Comparison of ENCODE assay signal across 7 cellular contexts in the genomic region with DNA sequence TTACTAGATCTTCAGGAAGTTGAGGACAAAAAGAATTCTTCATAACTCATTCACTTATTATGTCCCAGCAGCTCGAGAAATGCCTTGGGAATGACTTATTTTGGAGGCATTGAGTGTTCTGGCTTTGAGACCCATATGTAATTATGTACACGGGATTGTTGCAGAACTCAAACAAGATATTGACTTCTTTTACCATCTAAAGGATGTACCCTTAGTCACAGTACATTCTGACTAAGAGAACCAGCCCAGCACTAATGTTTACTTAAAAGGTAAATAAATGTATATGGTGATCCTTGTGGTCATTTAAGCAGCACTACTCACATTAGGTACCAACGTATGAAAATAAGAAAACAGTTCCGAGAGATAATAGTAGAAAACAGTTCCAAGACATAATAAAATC.
"Had no signal": no experiment of that assay in that cellular context is flagged by ENCODE, and none has a peak within 500 bp of the region (broad histone marks: within the 10 kb centered on the region; RNA-seq: fewer than 3 reads in every experiment).

No MANE protein-coding gene starts in this region.

- FAIRE-seq: HepG2, HTR-8/SVneo, K562 had no signal

- DNase-seq: IMR-90, KBM-7, KG1 had no signal

- H3K4me3 ChIP-seq: K562 had no signal

- ATAC-seq: HepG2, K562 had no signal

- H3K27ac ChIP-seq: HL-60 had no signal
